In the genomic region with DNA sequence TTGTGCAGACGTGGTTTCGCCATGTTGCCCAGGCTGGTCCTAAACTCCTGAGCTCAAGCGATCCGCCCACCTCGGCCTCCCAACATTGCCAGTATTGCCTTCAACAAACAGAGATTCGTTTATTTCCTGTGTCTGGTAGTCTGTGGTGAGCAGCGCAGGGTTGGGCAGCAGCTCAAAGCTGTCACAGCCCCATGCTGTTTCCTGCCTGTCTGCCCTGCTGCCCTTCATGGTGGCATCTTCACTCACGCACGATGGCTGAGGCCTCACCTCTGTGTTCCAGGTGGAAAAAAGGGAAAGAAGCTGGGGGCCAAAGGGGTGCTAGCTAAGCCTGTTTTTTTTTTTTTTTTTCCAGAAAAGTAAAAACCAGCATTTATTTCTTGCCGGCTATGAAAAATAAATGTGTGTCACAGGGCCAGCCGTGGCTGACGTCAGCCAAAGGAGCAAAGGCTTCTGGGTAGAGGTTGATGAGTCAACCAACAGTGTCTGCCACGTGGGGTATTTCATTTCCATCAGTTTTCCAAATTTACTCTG, we compare ENCODE assay signal across 8 cellular contexts. TPM values are rescaled to one million over a fixed set of nuclear protein-coding genes. Genes with fewer than 3 reads are reported as not detected.
DNase-seq lines count a peak whose midpoint lies in the region; ATAC-seq and TF ChIP-seq lines count a peak whose summit lies in the region.

No MANE protein-coding gene starts in this region.

- H3K4me3 Mint-ChIP-seq in stimulated activated memory B cell treated with anti-CD40 and anti-IgM and Interleukin-4, amounts not matched to agents 10 μg/mL and 1 μg/mL and 100 μg/mL, for 72 hours: peak overlapping the region; percentile 79

- TF ChIP-seq CTCF in cardiac fibroblast (IDR thresholded peaks at IDR 0.05; ENCODE audit: low read depth, low read length): no peak

- H3K27me3 ChIP-seq in mononuclear cell (ENCODE audit: insufficient read depth, low read length): no peaks in the 10 kb centered on the region

- H3K4me3 ChIP-seq in cardiac fibroblast (replicated peaks in 1 of 2; ENCODE audit: low read depth in 2 of 2, low read length in 2 of 2) (no peak overlapping the region), mononuclear cell (ENCODE audit: low read length) (peak overlapping the region; percentile 1)

- ATAC-seq in HG03108 (IDR thresholded peaks at IDR 0.05; ENCODE audit: unreplicated experiment) (peak; percentile 66), GM21447 (IDR thresholded peaks at IDR 0.05; ENCODE audit: unreplicated experiment) (no peak), HG03378 (IDR thresholded peaks at IDR 0.05; ENCODE audit: unreplicated experiment) (no peak), GM19467 (IDR thresholded peaks at IDR 0.05; ENCODE audit: unreplicated experiment) (no peak)
- peak; percentile 96 for ATAC-seq in stimulated activated memory B cell treated with anti-CD40 and anti-IgM and Interleukin-4, amounts not matched to agents 10 μg/mL and 1 μg/mL and 100 μg/mL, for 72 hours

- H3K27me3 Mint-ChIP-seq in stimulated activated memory B cell treated with anti-CD40 and anti-IgM and Interleukin-4, amounts not matched to agents 10 μg/mL and 1 μg/mL and 100 μg/mL, for 72 hours: no peaks in the 10 kb centered on the region

- H3K9me3 ChIP-seq in mononuclear cell (ENCODE audit: low read depth, low read length): no peaks in the 10 kb centered on the region

- peaks cover 43% of the 10 kb centered on the region for H3K4me1 ChIP-seq in mononuclear cell (ENCODE audit: insufficient read depth, low read length)

- H3K36me3 Mint-ChIP-seq in stimulated activated memory B cell treated with anti-CD40 and anti-IgM and Interleukin-4, amounts not matched to agents 10 μg/mL and 1 μg/mL and 100 μg/mL, for 72 hours: peaks cover 32% of the 10 kb centered on the region

- H3K9me3 Mint-ChIP-seq in stimulated activated memory B cell treated with anti-CD40 and anti-IgM and Interleukin-4, amounts not matched to agents 10 μg/mL and 1 μg/mL and 100 μg/mL, for 72 hours: no peaks in the 10 kb centered on the region

- peak overlapping the region; percentile 86 for H3K27ac Mint-ChIP-seq in stimulated activated memory B cell treated with anti-CD40 and anti-IgM and Interleukin-4, amounts not matched to agents 10 μg/mL and 1 μg/mL and 100 μg/mL, for 72 hours

- H3K4me1 Mint-ChIP-seq in stimulated activated memory B cell treated with anti-CD40 and anti-IgM and Interleukin-4, amounts not matched to agents 10 μg/mL and 1 μg/mL and 100 μg/mL, for 72 hours: peaks cover 59% of the 10 kb centered on the region

- DNase-seq in activated CD4-positive, CD25-positive, alpha-beta regulatory T cell treated with anti-CD3 and anti-CD28 coated beads, Interleukin-2, amount 50 U/mL, for 72 hours: peak; percentile 67
- peak; percentile 27 to 77 for DNase-seq in cardiac fibroblast (ENCODE audit: low read depth in 2 of 2)

RNA-seq across cellular contexts. Expression of a gene that starts 28.8 kb away (rescaled TPM):
- 14.1 TPM for total RNA-seq in mononuclear cell

RNA-seq across cellular contexts. Expression of a gene that starts 53.2 kb away (rescaled TPM):
- total RNA-seq in mononuclear cell: 53.8 TPM

Comparison
In these comparisons a context has a peak if more than half of its experiments do, and no peak if none do; other contexts are left out.
1. ATAC-seq: peak in HG03108 (single experiment) and stimulated activated memory B cell treated with anti-CD40 and anti-IgM and Interleukin-4, amounts not matched to agents 10 μg/mL and 1 μg/mL and 100 μg/mL, for 72 hours (single experiment); none in GM21447 (single experiment), HG03378 (single experiment) and GM19467 (single experiment).